ENCODE assay signal across 15 cellular contexts in genomic region chr7:155684546-155684945, GRCh38. TPM values are rescaled to one million over a fixed set of nuclear protein-coding genes. Genes with fewer than 3 reads are reported as not detected.
A peak's percentile ranks its signal among the peaks of the same experiment; 100 is the strongest.
DNase-seq lines count a peak whose midpoint lies in the region; ATAC-seq and TF ChIP-seq lines count a peak whose summit lies in the region.
"Had no signal": no experiment of that assay in that cellular context is flagged by ENCODE, and none has a peak within 500 bp of the region (broad histone marks: within the 10 kb centered on the region; RNA-seq: fewer than 3 reads in every experiment).

No MANE protein-coding gene starts in this region.

- H3K4me3 ChIP-seq in CD8-positive, alpha-beta memory T cell (ENCODE audit: low read length) = no peak overlapping the region
- H3K4me3 ChIP-seq in naive thymus-derived CD4-positive, alpha-beta T cell (ENCODE audit: low read length) = no peak overlapping the region
- no peak overlapping the region for H3K4me3 ChIP-seq in thyroid gland (replicated peaks in 1 of 3)
- H3K4me3 ChIP-seq in breast epithelium = no peak overlapping the region
- H3K4me3 ChIP-seq: GM12878 had no signal

- H3K27me3 ChIP-seq in CD4-positive, alpha-beta T cell (ENCODE audit: control insufficient read depth, insufficient read depth, low read length) = no peaks in the 10 kb centered on the region
- H3K27me3 ChIP-seq in CD8-positive, alpha-beta memory T cell (ENCODE audit: insufficient read depth, low read length, poor library complexity, severe bottlenecking) = no peaks in the 10 kb centered on the region
- H3K27me3 ChIP-seq in naive thymus-derived CD4-positive, alpha-beta T cell (ENCODE audit: control insufficient read depth in 2 of 2, insufficient read depth in 2 of 2, low read length in 2 of 2) = no peaks in the 10 kb centered on the region
- H3K27me3 ChIP-seq in thyroid gland (no peaks in the 10 kb centered on the region), breast epithelium (no peaks in the 10 kb centered on the region)

- peaks cover 12% of the 10 kb centered on the region for H3K36me3 ChIP-seq in CD8-positive, alpha-beta memory T cell (ENCODE audit: insufficient read depth, low read length)
- peaks cover 5 to 40% (median 5%) of the 10 kb centered on the region in 3 experiments for H3K36me3 ChIP-seq in naive thymus-derived CD4-positive, alpha-beta T cell (ENCODE audit: control insufficient read depth in 2 of 3, insufficient read depth in 3 of 3, low read length in 3 of 3)
- peaks cover 0 to 12% of the 10 kb centered on the region in 2 donors for H3K36me3 ChIP-seq in thyroid gland
- peaks cover 3% of the 10 kb centered on the region for H3K36me3 ChIP-seq in breast epithelium

- H3K9me3 Mint-ChIP-seq in CD4-positive, alpha-beta T cell = no peaks in the 10 kb centered on the region
- peaks cover 0 to 6% (median 3%) of the 10 kb centered on the region in 5 donors for H3K9me3 Mint-ChIP-seq in CD8-positive, alpha-beta memory T cell
- H3K9me3 Mint-ChIP-seq in activated naive CD8-positive, alpha-beta T cell (ENCODE audit: low read depth) = no peaks in the 10 kb centered on the region
- peaks cover 0 to 6% (median 3%) of the 10 kb centered on the region in 11 donors for H3K9me3 Mint-ChIP-seq in naive thymus-derived CD4-positive, alpha-beta T cell

- intact Hi-C loops in CD4-positive, alpha-beta T cell (cut with DNase I, micrococcal nuclease) = no loop called here
- intact Hi-C loops in naive thymus-derived CD4-positive, alpha-beta T cell (cut with micrococcal nuclease) = loop anchor here in 1 of 2 donors (2.0 to 10.0 kb wide), 2 partner anchors 40 to 90 kb away; partner anchors contain the start of gene RBM33
- intact Hi-C loops in thyroid gland (cut with DNase I) (no loop called here), breast epithelium (cut with DNase I; ENCODE audit: low total_unique reads) (no loop called here)

- no peak for TF ChIP-seq POLR2A in thyroid gland (IDR thresholded peaks at IDR 0.05)
- TF ChIP-seq POLR2A in breast epithelium (IDR thresholded peaks at IDR 0.05) = no peak

- no peaks in the 10 kb centered on the region for H3K27me3 Mint-ChIP-seq in CD4-positive, alpha-beta T cell
- H3K27me3 Mint-ChIP-seq in CD8-positive, alpha-beta memory T cell = no peaks in the 10 kb centered on the region
- H3K27me3 Mint-ChIP-seq in activated naive CD8-positive, alpha-beta T cell = no peaks in the 10 kb centered on the region
- no peaks in the 10 kb centered on the region for H3K27me3 Mint-ChIP-seq in naive thymus-derived CD4-positive, alpha-beta T cell
- H3K27me3 Mint-ChIP-seq: B cell had no signal

- H3K4me1 Mint-ChIP-seq in CD4-positive, alpha-beta T cell (ENCODE audit: low read depth) = peaks cover 78% of the 10 kb centered on the region
- peaks cover 63 to 85% (median 77%) of the 10 kb centered on the region in 3 donors for H3K4me1 Mint-ChIP-seq in CD8-positive, alpha-beta memory T cell
- H3K4me1 Mint-ChIP-seq in activated naive CD8-positive, alpha-beta T cell (ENCODE audit: low read depth) = peaks cover 75% of the 10 kb centered on the region
- H3K4me1 Mint-ChIP-seq in naive thymus-derived CD4-positive, alpha-beta T cell = peaks cover 28 to 78% (median 71%) of the 10 kb centered on the region in 7 donors

- H3K27ac Mint-ChIP-seq in CD4-positive, alpha-beta T cell = peak overlapping the region; percentile 66
- peak overlapping the region in 5 of 8 donors; percentile 25 to 73 (median 59) for H3K27ac Mint-ChIP-seq in CD8-positive, alpha-beta memory T cell
- H3K27ac Mint-ChIP-seq in activated naive CD8-positive, alpha-beta T cell = peak overlapping the region; percentile 35
- H3K27ac Mint-ChIP-seq in naive thymus-derived CD4-positive, alpha-beta T cell = peak overlapping the region in 7 of 9 donors; percentile 10 to 74 (median 33)
- H3K27ac Mint-ChIP-seq: B cell had no signal

- ATAC-seq in CD4-positive, alpha-beta T cell (ENCODE audit: poor library complexity) = no peak
- ATAC-seq in naive thymus-derived CD4-positive, alpha-beta T cell = no peak

- peaks cover 91% of the 10 kb centered on the region for H3K36me3 Mint-ChIP-seq in CD4-positive, alpha-beta T cell (ENCODE audit: low read depth)
- peaks cover 22 to 83% (median 33%) of the 10 kb centered on the region in 3 donors for H3K36me3 Mint-ChIP-seq in CD8-positive, alpha-beta memory T cell
- H3K36me3 Mint-ChIP-seq in activated naive CD8-positive, alpha-beta T cell = peaks cover 21% of the 10 kb centered on the region
- peaks cover 17 to 80% (median 54%) of the 10 kb centered on the region in 5 donors for H3K36me3 Mint-ChIP-seq in naive thymus-derived CD4-positive, alpha-beta T cell

- no peak for TF ChIP-seq CTCF in CD4-positive, alpha-beta T cell (IDR thresholded peaks at IDR 0.05)
- TF ChIP-seq CTCF in thyroid gland (IDR thresholded peaks at IDR 0.05) (no peak), breast epithelium (IDR thresholded peaks at IDR 0.05) (no peak)

- no peak for DNase-seq in CD4-positive, alpha-beta T cell
- no peak for DNase-seq in CD8-positive, alpha-beta memory T cell
- no peak for DNase-seq in naive thymus-derived CD4-positive, alpha-beta T cell
- no peak for DNase-seq in thyroid gland
- no peak for DNase-seq in 8988T
- no peak for DNase-seq in breast epithelium (ENCODE audit: low spot score in 2 of 2)
- DNase-seq: DMS 273 treated with DMSO at 0.1 percent for 48 hours; GDM1; IMR-90; NCI-H187 treated with DMSO at 0.1 percent for 48 hours; NCI-H446 treated with DMSO at 0.1 percent for 48 hours; NK-92 treated with Interleukin-12 subunit alpha and Interleukin-12 subunit beta, amount 100 ng/mL, for 24 hours had no signal

- POLR2A ChIA-PET in CD4-positive, alpha-beta T cell (lab: Charles Lee) = no interaction called here
- POLR2A ChIA-PET in CD8-positive, alpha-beta memory T cell (lab: Charles Lee) = interaction anchor here (0.6 kb wide), 1 partner anchor 821 kb away, joined by 5 read pairs; no protein-coding TSS in a partner anchor
- POLR2A ChIA-PET in naive thymus-derived CD4-positive, alpha-beta T cell (lab: Charles Lee) = no interaction called here

- peaks cover 15% of the 10 kb centered on the region for H3K4me1 ChIP-seq in CD8-positive, alpha-beta memory T cell (ENCODE audit: insufficient read depth, low read length)
- no peaks in the 10 kb centered on the region for H3K4me1 ChIP-seq in naive thymus-derived CD4-positive, alpha-beta T cell (ENCODE audit: control insufficient read depth in 2 of 2, insufficient read depth in 2 of 2, low read length in 2 of 2)
- H3K4me1 ChIP-seq in thyroid gland (no peaks in the 10 kb centered on the region), breast epithelium (no peaks in the 10 kb centered on the region)

- CTCF ChIA-PET in CD4-positive, alpha-beta T cell (lab: Charles Lee) = interaction anchor here (1.2 kb wide), 1 partner anchor 9 kb away, joined by 3 read pairs; no protein-coding TSS in a partner anchor
- CTCF ChIA-PET in CD8-positive, alpha-beta memory T cell (lab: Charles Lee) = no interaction called here
- CTCF ChIA-PET in naive thymus-derived CD4-positive, alpha-beta T cell (lab: Charles Lee) = interaction anchor here (0.9 kb wide), 1 partner anchor 8 kb away, joined by 3 read pairs; no protein-coding TSS in a partner anchor

- no peak overlapping the region for H3K27ac ChIP-seq in CD4-positive, alpha-beta T cell (ENCODE audit: low read depth, low read length)
- H3K27ac ChIP-seq in CD8-positive, alpha-beta memory T cell (ENCODE audit: low read depth, low read length) = no peak overlapping the region
- peak overlapping the region; percentile 1 for H3K27ac ChIP-seq in naive thymus-derived CD4-positive, alpha-beta T cell (ENCODE audit: low read depth, low read length)
- no peak overlapping the region for H3K27ac ChIP-seq in thyroid gland
- H3K27ac ChIP-seq in breast epithelium = no peak overlapping the region

- 76 to 80% methylated on average over 5 of the region's 5 CpGs for WGBS in thyroid gland, 2 donors

- no peaks in the 10 kb centered on the region for H3K9me3 ChIP-seq in CD4-positive, alpha-beta T cell (ENCODE audit: control insufficient read depth, low read length)
- no peaks in the 10 kb centered on the region for H3K9me3 ChIP-seq in CD8-positive, alpha-beta memory T cell (ENCODE audit: low read length)
- H3K9me3 ChIP-seq in naive thymus-derived CD4-positive, alpha-beta T cell (ENCODE audit: control insufficient read depth in 2 of 3, low read length in 3 of 3) = no peaks in the 10 kb centered on the region
- H3K9me3 ChIP-seq in thyroid gland (no peaks in the 10 kb centered on the region), breast epithelium (no peaks in the 10 kb centered on the region)

- H3K4me3 Mint-ChIP-seq in CD4-positive, alpha-beta T cell = peak overlapping the region; percentile 49
- peak overlapping the region in 4 of 7 donors; percentile 15 to 33 (median 22) for H3K4me3 Mint-ChIP-seq in CD8-positive, alpha-beta memory T cell
- peak overlapping the region; percentile 30 for H3K4me3 Mint-ChIP-seq in activated naive CD8-positive, alpha-beta T cell
- H3K4me3 Mint-ChIP-seq in naive thymus-derived CD4-positive, alpha-beta T cell = peak overlapping the region in 7 of 10 donors; percentile 29 to 68 (median 44)
- H3K4me3 Mint-ChIP-seq: B cell had no signal

RNA-seq across cellular contexts. Expression of gene RBM33, which starts 40.1 kb away (rescaled TPM):
- total RNA-seq in CD4-positive, alpha-beta T cell = 100 to 1,000 TPM; 178 to 184 TPM
- 10 to 100 TPM; 68.7 to 71.6 TPM for total RNA-seq in CD8-positive, alpha-beta memory T cell
- polyA plus RNA-seq in CD8-positive, alpha-beta memory T cell = 68.5 TPM
- 100 to 1,000 TPM in 4 of 5 experiments, 10 to 100 TPM in 1; 90.2 to 177 (median 164) TPM for total RNA-seq in naive thymus-derived CD4-positive, alpha-beta T cell
- polyA plus RNA-seq in naive thymus-derived CD4-positive, alpha-beta T cell = 10 to 100 TPM; 43.7 to 78.8 TPM
- total RNA-seq in thyroid gland = 10 to 100 TPM; 35.7 to 59.9 (median 44.5) TPM
- 10 to 100 TPM; 34.9 to 58.8 (median 46.5) TPM for total RNA-seq in breast epithelium
